ENCODE assay signal across 24 cellular contexts in genomic region chr7:111833461-111833860, GRCh38.
A peak's percentile ranks its signal among the peaks of the same experiment; 100 is the strongest.
DNase-seq lines count a peak whose midpoint lies in the region; ATAC-seq and TF ChIP-seq lines count a peak whose summit lies in the region.
"Had no signal": no experiment of that assay in that cellular context is flagged by ENCODE, and none has a peak within 500 bp of the region (broad histone marks: within the 10 kb centered on the region; RNA-seq: fewer than 3 reads in every experiment).

No MANE protein-coding gene starts in this region.

- DNase-seq in HCEC 1CT (peak; percentile 13), amniotic epithelial cell (ENCODE audit: low read depth) (peak; percentile 20), pulmonary artery endothelial cell (ENCODE audit: low read depth, low spot score) (peak; percentile 71), amniotic stem cell (lab: John Stamatoyannopoulos, UW) (no peak), coronary artery (ENCODE audit: low spot score) (no peak)
- DNase-seq: activated naive CD8-positive, alpha-beta T cell treated with anti-CD3 and anti-CD28 coated beads for 36 hours; CD8-positive, alpha-beta memory T cell; DND-41; effector memory CD8-positive, alpha-beta T cell; foreskin fibroblast; islet precursor cell; lower lobe of right lung; NCI-H1930; NK-92 treated with Interleukin-12 subunit alpha and Interleukin-12 subunit beta, amount 100 ng/mL, for 24 hours; right lobe of liver; stimulated activated naive B cell treated with anti-CD40 and anti-IgM and Interleukin-4, amounts not matched to agents 10 μg/mL and 1 μg/mL and 100 μg/mL, for 72 hours; SW 1271; thyroid gland had no signal

- peak; percentile 45 for ATAC-seq in esophagus mucosa
- ATAC-seq in GM19351 (IDR thresholded peaks at IDR 0.05; ENCODE audit: unreplicated experiment): no peak
- ATAC-seq in GM21381 (IDR thresholded peaks at IDR 0.05; ENCODE audit: unreplicated experiment): no peak
- ATAC-seq: activated T-helper 17 cell treated with anti-CD3 and anti-CD28 coated beads, Interleukin-2, amount 50 U/mL, for 72 hours; effector memory CD8-positive, alpha-beta T cell; HepG2; lower lobe of right lung; right lobe of liver; stimulated activated naive B cell treated with anti-CD40 and anti-IgM and Interleukin-4, amounts not matched to agents 10 μg/mL and 1 μg/mL and 100 μg/mL, for 72 hours had no signal

- no peak overlapping the region for H3K4me3 ChIP-seq in coronary artery
- H3K4me3 ChIP-seq: hepatocyte, lower lobe of right lung, right lobe of liver, thyroid gland had no signal

- no peak overlapping the region for H3K27ac ChIP-seq in coronary artery
- H3K27ac ChIP-seq: hepatocyte, lower lobe of right lung, right lobe of liver, thyroid gland had no signal

- TF ChIP-seq CTCF in coronary artery (IDR thresholded peaks at IDR 0.05): no peak

Comparison
In these comparisons a context has a peak if more than half of its experiments do, and no peak if none do; other contexts are left out.
1. DNase-seq: peak in HCEC 1CT (single experiment), amniotic epithelial cell (single experiment) and pulmonary artery endothelial cell (single experiment); none in amniotic stem cell (single experiment) and coronary artery (single experiment).